ENCODE assay signal across 8 cellular contexts in genomic region chr12:121578230-121579189, GRCh38. TPM values are rescaled to one million over a fixed set of nuclear protein-coding genes. Genes with fewer than 3 reads are reported as not detected.
DNase-seq lines count a peak whose midpoint lies in the region; ATAC-seq and TF ChIP-seq lines count a peak whose summit lies in the region.

No MANE protein-coding gene starts in this region.

- H3K4me1 Mint-ChIP-seq in activated CD4-positive, alpha-beta T cell treated with anti-CD3 and anti-CD28 coated beads, Interleukin-2, amount 10 ng/mL, durations not matched to agents 7 days and 5 days, result peaks cover 37% of the 10 kb centered on the region
- H3K4me1 Mint-ChIP-seq in nephron, result peaks cover 69% of the 10 kb centered on the region

- H3K9me3 Mint-ChIP-seq in activated CD4-positive, alpha-beta T cell treated with anti-CD3 and anti-CD28 coated beads, Interleukin-2, amount 10 ng/mL, durations not matched to agents 7 days and 5 days, result no peaks in the 10 kb centered on the region
- no peaks in the 10 kb centered on the region for H3K9me3 Mint-ChIP-seq in nephron

- peak overlapping the region; percentile 99 for H3K4me3 Mint-ChIP-seq in activated CD4-positive, alpha-beta T cell treated with anti-CD3 and anti-CD28 coated beads, Interleukin-2, amount 10 ng/mL, durations not matched to agents 7 days and 5 days
- peak overlapping the region; percentile 84 for H3K4me3 Mint-ChIP-seq in nephron

- peak overlapping the region; percentile 100 for H3K27ac Mint-ChIP-seq in activated CD4-positive, alpha-beta T cell treated with anti-CD3 and anti-CD28 coated beads, Interleukin-2, amount 10 ng/mL, durations not matched to agents 7 days and 5 days
- H3K27ac Mint-ChIP-seq in nephron, result peak overlapping the region in 2 of 3 experiments; percentile 48 to 93

- H3K36me3 Mint-ChIP-seq in activated CD4-positive, alpha-beta T cell treated with anti-CD3 and anti-CD28 coated beads, Interleukin-2, amount 10 ng/mL, durations not matched to agents 7 days and 5 days (ENCODE audit: low read depth), result peaks cover 29% of the 10 kb centered on the region
- H3K36me3 Mint-ChIP-seq in nephron (ENCODE audit: low read depth), result peaks cover 16% of the 10 kb centered on the region

- TF ChIP-seq CTCF in GM20000 (IDR thresholded peaks at IDR 0.05; ENCODE audit: extremely low read depth, missing control alignments), result peak; percentile 19
- no peak for TF ChIP-seq CTCF in nephron (IDR thresholded peaks at IDR 0.05; ENCODE audit: unreplicated experiment in 3 of 3)

- CTCF ChIA-PET in activated CD4-positive, alpha-beta T cell treated with anti-CD3 and anti-CD28 coated beads, Interleukin-2, amount 10 ng/mL, durations not matched to agents 7 days and 5 days (lab: Charles Lee), result interaction anchor here (0.8 to 1.4 kb wide), 7 partner anchors 9 to 216 kb away, joined by 3 to 5 read pairs (median 3); no protein-coding TSS in a partner anchor

- peak; percentile 67 for DNase-seq in GM20000 (ENCODE audit: low spot score)
- no peak for DNase-seq in activated CD4-positive, alpha-beta T cell treated with anti-CD3 and anti-CD28 coated beads, Interleukin-2, amount 10 ng/mL, durations not matched to agents 7 days and 5 days
- DNase-seq in NK-92 (lab: John Stamatoyannopoulos, UW; ENCODE audit: unreplicated experiment), result no peak
- no peak for DNase-seq in effector CD4-positive, alpha-beta T cell

- H3K27me3 Mint-ChIP-seq in activated CD4-positive, alpha-beta T cell treated with anti-CD3 and anti-CD28 coated beads, Interleukin-2, amount 10 ng/mL, durations not matched to agents 7 days and 5 days, result no peaks in the 10 kb centered on the region
- peaks cover 8% of the 10 kb centered on the region for H3K27me3 Mint-ChIP-seq in nephron (ENCODE audit: low read depth)

- ATAC-seq in esophagus mucosa (peak; percentile 4), HG02870 (IDR thresholded peaks at IDR 0.05; ENCODE audit: unreplicated experiment) (no peak), HG03280 (IDR thresholded peaks at IDR 0.05; ENCODE audit: unreplicated experiment) (no peak)

- POLR2A ChIA-PET in activated CD4-positive, alpha-beta T cell treated with anti-CD3 and anti-CD28 coated beads, Interleukin-2, amount 10 ng/mL, durations not matched to agents 7 days and 5 days (lab: Charles Lee), result interaction anchor here (0.5 kb wide), 1 partner anchor 38 kb away, joined by 3 read pairs; no protein-coding TSS in a partner anchor

RNA-seq across cellular contexts. Expression of gene KDM2B, which starts 2.3 kb away (rescaled TPM):
- 10 to 100 TPM; 66.2 to 72.7 TPM for total RNA-seq in activated CD4-positive, alpha-beta T cell treated with anti-CD3 and anti-CD28 coated beads, Interleukin-2, amount 10 ng/mL, durations not matched to agents 7 days and 5 days
- 20.0 TPM for total RNA-seq in esophagus mucosa

RNA-seq across cellular contexts. Expression of gene ORAI1, which starts 47.8 kb away (rescaled TPM):
- 10 to 100 TPM; 66.4 to 70.8 TPM for total RNA-seq in activated CD4-positive, alpha-beta T cell treated with anti-CD3 and anti-CD28 coated beads, Interleukin-2, amount 10 ng/mL, durations not matched to agents 7 days and 5 days
- total RNA-seq in esophagus mucosa, result 7.3 TPM
